In genomic region chr4:8679032-8679431, GRCh38 we compare ENCODE assay signal across 34 cellular contexts.
"Had no signal": no experiment of that assay in that cellular context is flagged by ENCODE, and none has a peak within 500 bp of the region (broad histone marks: within the 10 kb centered on the region; RNA-seq: fewer than 3 reads in every experiment).

No MANE protein-coding gene starts in this region.

- DNase-seq: activated B cell treated with CpG ODN at 0.5 μM for 24 hours; activated CD4-positive, alpha-beta memory T cell treated with anti-CD3 and anti-CD28 coated beads for 36 hours; activated CD4-positive, alpha-beta T cell treated with anti-CD3 and anti-CD28 coated beads for 4 hours; activated CD4-positive, alpha-beta T cell treated with anti-CD3 and anti-CD28 coated beads, Interleukin-2, amount 10 ng/mL, durations not matched to agents 24 days and 14 days; activated CD4-positive, alpha-beta T cell treated with anti-CD3 and anti-CD28 coated beads, Interleukin-2, amount 50 U/mL, for 1 hour; activated CD4-positive, alpha-beta T cell treated with anti-CD3 and anti-CD28 coated beads, Interleukin-2, amount 50 U/mL, for 4 hours; activated CD4-positive, CD25-positive, alpha-beta regulatory T cell treated with anti-CD3 and anti-CD28 coated beads, Interleukin-2, amount 50 U/mL, for 72 hours; activated CD8-positive, alpha-beta memory T cell treated with anti-CD3 and anti-CD28 coated beads, Interleukin-2, amount 50 U/mL, for 4 hours; activated CD8-positive, alpha-beta T cell treated with anti-CD3 and anti-CD28 coated beads for 36 hours; activated effector memory CD4-positive, alpha-beta T cell treated with anti-CD3 and anti-CD28 coated beads, Interleukin-2, amount 50 U/mL, for 16 hours; activated gamma-delta T cell treated with Interleukin-2 at 50 U/mL for 16 hours; activated naive CD4-positive, alpha-beta T cell; activated naive CD4-positive, alpha-beta T cell treated with anti-CD3 and anti-CD28 coated beads for 36 hours; activated naive CD4-positive, alpha-beta T cell treated with anti-CD3 and anti-CD28 coated beads, Interleukin-2, amount 50 U/mL, for 16 hours; activated naive CD8-positive, alpha-beta T cell treated with anti-CD3 and anti-CD28 coated beads for 36 hours; activated T-cell treated with anti-CD3 and anti-CD28 coated beads for 4 hours; activated T-cell treated with anti-CD3 and anti-CD28 coated beads, Interleukin-2, amount 50 U/mL, for 1 hour; activated T-cell treated with anti-CD3 and anti-CD28 coated beads, Interleukin-2, amount 50 U/mL, for 4 hours; activated T-cell treated with anti-CD3 and anti-CD28 coated beads, Interleukin-2, amount 50 U/mL, for 72 hours; adrenal gland; amniotic stem cell; aorta; body of pancreas; brain microvascular endothelial cell; central memory CD4-positive, alpha-beta T cell; T-helper 1 cell; T-helper 2 cell; T-helper 9 cell had no signal

- H3K4me1 ChIP-seq: adrenal gland, body of pancreas, breast epithelium had no signal

- H3K27ac ChIP-seq: adrenal gland, body of pancreas, brain microvascular endothelial cell, breast epithelium, VCaP had no signal

- H3K9me3 ChIP-seq: adrenal gland, body of pancreas had no signal

- H3K36me3 ChIP-seq: adrenal gland, brain microvascular endothelial cell, breast epithelium had no signal

- H3K27me3 ChIP-seq: body of pancreas, brain microvascular endothelial cell had no signal

- H3K4me3 ChIP-seq: adrenal gland, body of pancreas, breast epithelium had no signal

- FAIRE-seq: astrocyte, TTC549 had no signal

- ATAC-seq: activated CD8-positive, alpha-beta T cell treated with anti-CD3 and anti-CD28 coated beads for 36 hours; activated naive CD4-positive, alpha-beta T cell treated with anti-CD3 and anti-CD28 coated beads, Interleukin-2, amount 50 U/mL, for 72 hours; activated T-cell treated with anti-CD3 and anti-CD28 coated beads, Interleukin-2, amount 50 U/mL, for 4 hours; activated T-cell treated with anti-CD3 and anti-CD28 coated beads, Interleukin-2, amount 50 U/mL, for 72 hours; activated T-helper 17 cell treated with anti-CD3 and anti-CD28 coated beads, Interleukin-2, amount 50 U/mL, for 72 hours; body of pancreas had no signal
